ENCODE assay signal across 1 cellular context in the genomic region with DNA sequence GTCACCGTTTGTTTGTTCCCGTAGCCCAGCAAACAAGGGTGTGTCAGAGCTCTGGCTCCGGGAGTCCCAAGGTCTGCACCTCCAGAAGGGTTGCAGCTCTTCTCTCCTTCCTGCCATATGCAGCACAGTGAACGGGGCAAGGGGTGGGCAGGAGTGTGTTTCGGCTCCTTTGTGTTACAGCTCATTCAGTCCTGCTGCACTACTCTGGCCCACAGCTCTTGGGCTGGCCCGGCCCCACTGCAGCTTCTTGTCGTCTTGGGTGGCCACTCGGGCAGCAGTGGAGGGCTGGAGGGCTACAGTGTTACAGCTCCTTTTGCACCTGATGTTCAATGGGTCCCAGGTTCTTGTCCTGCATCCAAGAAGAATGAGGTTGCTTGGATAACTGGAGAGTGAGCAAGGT.
TF ChIP-seq lines count a peak whose summit lies in the region.

No MANE protein-coding gene starts in this region.

TF ChIP-seq in H1, 55 proteins besides CTCF, POLR2A, EP300 and RAD21:
- TF ChIP-seq CTBP2 (IDR thresholded peaks at IDR 0.05; ENCODE audit: borderline replicate concordance, insufficient read depth, insufficient read length, low read length), result no peak
- TF ChIP-seq KDM5A (IDR thresholded peaks at IDR 0.05; ENCODE audit: low read length), result no peak
- no peak for TF ChIP-seq KDM4A (IDR thresholded peaks at IDR 0.05; ENCODE audit: low read depth, low read length, severe bottlenecking)
- no peak for TF ChIP-seq RXRA (IDR thresholded peaks at IDR 0.05; ENCODE audit: insufficient read depth, low read depth, low read length)
- TF ChIP-seq SAP30 (IDR thresholded peaks at IDR 0.05; ENCODE audit: insufficient read depth, insufficient replicate concordance, low read length), result no peak
- no peak for TF ChIP-seq TEAD4 (IDR thresholded peaks at IDR 0.05; ENCODE audit: low read depth, low read length)
- TF ChIP-seq RFX5 (IDR thresholded peaks at IDR 0.05; ENCODE audit: borderline replicate concordance, low read depth, low read length), result no peak
- no peak for TF ChIP-seq HDAC6 (IDR thresholded peaks at IDR 0.05; ENCODE audit: low read depth, low read length)
- TF ChIP-seq ATF2 (IDR thresholded peaks at IDR 0.05; ENCODE audit: low read length), result no peak
- no peak for TF ChIP-seq FOSL1 (IDR thresholded peaks at IDR 0.05; ENCODE audit: insufficient read depth, low read depth, low read length)
- TF ChIP-seq SIX5 (IDR thresholded peaks at IDR 0.05; ENCODE audit: low read depth, low read length), result no peak
- TF ChIP-seq NRF1 (IDR thresholded peaks at IDR 0.05; ENCODE audit: low read depth, low read length), result no peak
- TF ChIP-seq SUZ12 (IDR thresholded peaks at IDR 0.05; ENCODE audit: low read length), result no peak
TF ChIP-seq in H1: peak in this region for 0.
